ENCODE assay signal across 8 cellular contexts in the genomic region with DNA sequence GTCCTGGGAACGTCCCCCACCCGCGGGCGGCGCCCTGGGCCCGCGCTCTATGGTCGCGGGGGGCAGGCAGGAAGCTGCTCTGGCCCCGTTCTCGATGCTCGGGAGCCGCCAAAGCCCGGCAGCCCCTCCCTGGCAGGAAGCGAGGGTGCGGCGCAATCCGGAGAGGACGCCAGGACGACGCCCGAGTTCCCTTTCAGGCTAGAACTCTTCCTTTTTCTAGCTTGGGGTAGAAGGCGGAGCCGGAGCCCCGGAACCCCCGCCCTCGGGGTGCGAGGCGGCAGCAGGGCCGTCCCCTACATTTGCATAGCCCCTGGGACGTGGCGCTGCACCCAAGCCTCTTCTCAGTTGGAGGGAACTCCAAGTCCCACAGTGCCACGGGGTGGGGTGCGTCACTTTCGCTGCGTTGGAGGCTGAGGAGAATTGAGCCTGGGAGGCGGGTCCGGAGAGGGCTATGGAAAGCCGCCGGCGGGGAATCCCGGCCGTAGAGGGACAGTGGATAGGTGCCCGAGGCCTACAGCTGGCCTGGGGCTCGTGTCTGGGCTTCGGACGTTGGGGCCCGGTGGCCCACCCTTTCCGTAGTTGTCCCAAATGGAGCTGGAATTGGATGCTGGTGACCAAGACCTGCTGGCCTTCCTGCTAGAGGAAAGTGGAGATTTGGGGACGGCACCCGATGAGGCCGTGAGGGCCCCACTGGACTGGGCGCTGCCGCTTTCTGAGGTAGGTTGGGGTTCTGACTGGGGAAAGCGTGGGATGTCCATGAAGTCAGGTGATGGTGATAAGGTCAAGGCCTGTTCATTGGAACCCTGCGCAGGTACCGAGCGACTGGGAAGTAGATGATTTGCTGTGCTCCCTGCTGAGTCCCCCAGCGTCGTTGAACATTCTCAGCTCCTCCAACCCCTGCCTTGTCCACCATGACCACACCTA. TPM values are rescaled to one million over a fixed set of nuclear protein-coding genes. Genes with fewer than 3 reads are reported as not detected.
DNase-seq lines count a peak whose midpoint lies in the region; ATAC-seq and TF ChIP-seq lines count a peak whose summit lies in the region.

A gene with protein sequence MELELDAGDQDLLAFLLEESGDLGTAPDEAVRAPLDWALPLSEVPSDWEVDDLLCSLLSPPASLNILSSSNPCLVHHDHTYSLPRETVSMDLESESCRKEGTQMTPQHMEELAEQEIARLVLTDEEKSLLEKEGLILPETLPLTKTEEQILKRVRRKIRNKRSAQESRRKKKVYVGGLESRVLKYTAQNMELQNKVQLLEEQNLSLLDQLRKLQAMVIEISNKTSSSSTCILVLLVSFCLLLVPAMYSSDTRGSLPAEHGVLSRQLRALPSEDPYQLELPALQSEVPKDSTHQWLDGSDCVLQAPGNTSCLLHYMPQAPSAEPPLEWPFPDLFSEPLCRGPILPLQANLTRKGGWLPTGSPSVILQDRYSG (plus strand): TSS at position 482 of the 924 bp plus-strand sequence. CDS start 107 bp downstream, at position 589.
A gene with protein sequence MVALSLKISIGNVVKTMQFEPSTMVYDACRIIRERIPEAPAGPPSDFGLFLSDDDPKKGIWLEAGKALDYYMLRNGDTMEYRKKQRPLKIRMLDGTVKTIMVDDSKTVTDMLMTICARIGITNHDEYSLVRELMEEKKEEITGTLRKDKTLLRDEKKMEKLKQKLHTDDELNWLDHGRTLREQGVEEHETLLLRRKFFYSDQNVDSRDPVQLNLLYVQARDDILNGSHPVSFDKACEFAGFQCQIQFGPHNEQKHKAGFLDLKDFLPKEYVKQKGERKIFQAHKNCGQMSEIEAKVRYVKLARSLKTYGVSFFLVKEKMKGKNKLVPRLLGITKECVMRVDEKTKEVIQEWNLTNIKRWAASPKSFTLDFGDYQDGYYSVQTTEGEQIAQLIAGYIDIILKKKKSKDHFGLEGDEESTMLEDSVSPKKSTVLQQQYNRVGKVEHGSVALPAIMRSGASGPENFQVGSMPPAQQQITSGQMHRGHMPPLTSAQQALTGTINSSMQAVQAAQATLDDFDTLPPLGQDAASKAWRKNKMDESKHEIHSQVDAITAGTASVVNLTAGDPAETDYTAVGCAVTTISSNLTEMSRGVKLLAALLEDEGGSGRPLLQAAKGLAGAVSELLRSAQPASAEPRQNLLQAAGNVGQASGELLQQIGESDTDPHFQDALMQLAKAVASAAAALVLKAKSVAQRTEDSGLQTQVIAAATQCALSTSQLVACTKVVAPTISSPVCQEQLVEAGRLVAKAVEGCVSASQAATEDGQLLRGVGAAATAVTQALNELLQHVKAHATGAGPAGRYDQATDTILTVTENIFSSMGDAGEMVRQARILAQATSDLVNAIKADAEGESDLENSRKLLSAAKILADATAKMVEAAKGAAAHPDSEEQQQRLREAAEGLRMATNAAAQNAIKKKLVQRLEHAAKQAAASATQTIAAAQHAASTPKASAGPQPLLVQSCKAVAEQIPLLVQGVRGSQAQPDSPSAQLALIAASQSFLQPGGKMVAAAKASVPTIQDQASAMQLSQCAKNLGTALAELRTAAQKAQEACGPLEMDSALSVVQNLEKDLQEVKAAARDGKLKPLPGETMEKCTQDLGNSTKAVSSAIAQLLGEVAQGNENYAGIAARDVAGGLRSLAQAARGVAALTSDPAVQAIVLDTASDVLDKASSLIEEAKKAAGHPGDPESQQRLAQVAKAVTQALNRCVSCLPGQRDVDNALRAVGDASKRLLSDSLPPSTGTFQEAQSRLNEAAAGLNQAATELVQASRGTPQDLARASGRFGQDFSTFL (N-terminal part only) (minus strand): TSS at position 11 of the 924 bp plus-strand sequence. CDS start 6,501 bp downstream, outside the sequence.

- TF ChIP-seq EP300 in gastroesophageal sphincter (IDR thresholded peaks at IDR 0.05) (no peak), suprapubic skin (IDR thresholded peaks at IDR 0.05) (no peak)

- H3K27ac ChIP-seq in SK-N-MC = peak within 1 kb of the TSS; percentile 63
- H3K27ac ChIP-seq in gastroesophageal sphincter = peak within 1 kb of the TSS; percentile 97 to 100 (median 98)
- peak within 1 kb of the TSS; percentile 96 for H3K27ac ChIP-seq in suprapubic skin

- peaks cover 20% of the 10 kb centered on the region; the same call in 1 of the 2 replicates for H3K36me3 ChIP-seq in SK-N-MC (ENCODE audit: insufficient read depth, low read length)
- H3K36me3 ChIP-seq in gastroesophageal sphincter = peaks cover 0 to 37% of the 10 kb centered on the region in 2 donors
- H3K36me3 ChIP-seq in suprapubic skin = peaks cover 25% of the 10 kb centered on the region

- 0% methylated on average over 3 of the region's 60 CpGs; no CpG with 5 or more reads in 1 of the 2 donors for WGBS in gastroesophageal sphincter (ENCODE audit: low coverage in 1 of 2), 2 donors
- 0% methylated on average over 6 of the region's 60 CpGs for WGBS in suprapubic skin

- H3K4me3 ChIP-seq in GM08714 (ENCODE audit: low read length) (peak within 1 kb of the TSS; percentile 83), NB4 (ENCODE audit: low read depth, low read length) (peak within 1 kb of the TSS; percentile 90), SK-N-MC (peak within 1 kb of the TSS; percentile 95), gastroesophageal sphincter (peak within 1 kb of the TSS; percentile 79 to 85), suprapubic skin (peak within 1 kb of the TSS; percentile 65)

- CTCF ChIA-PET in activated naive CD4-positive, alpha-beta T cell treated with anti-CD3 and anti-CD28 coated beads, Interleukin-2, amount 10 ng/mL, durations not matched to agents 7 days and 5 days (lab: Charles Lee) = interaction anchor here (0.8 to 5.0 kb wide), 14 partner anchors 9 to 129 kb away, joined by 3 to 25 read pairs (median 8); a partner anchor contains a TSS

- peak; percentile 97 for DNase-seq in NB4 (ENCODE audit: low read depth)
- peak; percentile 88 for DNase-seq in SK-N-MC (ENCODE audit: low read depth, low spot score)
- peak; percentile 99 for DNase-seq in activated naive CD4-positive, alpha-beta T cell treated with anti-CD3 and anti-CD28 coated beads, Interleukin-2, amount 10 ng/mL, durations not matched to agents 7 days and 5 days
- peak; percentile 86 to 100 (median 97) for DNase-seq in nucleus accumbens (lab: John Stamatoyannopoulos, UW)
- peak; percentile 99 for DNase-seq in suprapubic skin (ENCODE audit: low spot score in 2 of 2)

- peaks cover 0 to 72% (median 24%) of the 10 kb centered on the region in 3 donors for H3K4me1 ChIP-seq in gastroesophageal sphincter
- peaks cover 52% of the 10 kb centered on the region for H3K4me1 ChIP-seq in suprapubic skin

- TF ChIP-seq CTCF in NB4 (IDR thresholded peaks at IDR 0.05; ENCODE audit: low read depth, low read length) (no peak), gastroesophageal sphincter (IDR thresholded peaks at IDR 0.05) (peak in 1 of 4 experiments; percentile 14), suprapubic skin (IDR thresholded peaks at IDR 0.05) (no peak)

- H3K9ac ChIP-seq in SK-N-MC (ENCODE audit: insufficient read length) = peak within 1 kb of the TSS; percentile 95

- H3K9me3 Mint-ChIP-seq in activated naive CD4-positive, alpha-beta T cell treated with anti-CD3 and anti-CD28 coated beads, Interleukin-2, amount 10 ng/mL, durations not matched to agents 7 days and 5 days = no peaks in the 10 kb centered on the region

- H3K27ac Mint-ChIP-seq in activated naive CD4-positive, alpha-beta T cell treated with anti-CD3 and anti-CD28 coated beads, Interleukin-2, amount 10 ng/mL, durations not matched to agents 7 days and 5 days = peak within 1 kb of the TSS; percentile 92

- H3K4me1 Mint-ChIP-seq in activated naive CD4-positive, alpha-beta T cell treated with anti-CD3 and anti-CD28 coated beads, Interleukin-2, amount 10 ng/mL, durations not matched to agents 7 days and 5 days = peaks cover 34% of the 10 kb centered on the region

- no peaks in the 10 kb centered on the region for H3K27me3 Mint-ChIP-seq in activated naive CD4-positive, alpha-beta T cell treated with anti-CD3 and anti-CD28 coated beads, Interleukin-2, amount 10 ng/mL, durations not matched to agents 7 days and 5 days

- no peaks in the 10 kb centered on the region for H3K9me3 ChIP-seq in SK-N-MC (ENCODE audit: low read depth, low read length)
- H3K9me3 ChIP-seq in gastroesophageal sphincter = no peaks in the 10 kb centered on the region
- no peaks in the 10 kb centered on the region for H3K9me3 ChIP-seq in suprapubic skin

- H3K27me3 ChIP-seq in gastroesophageal sphincter (no peaks in the 10 kb centered on the region), suprapubic skin (no peaks in the 10 kb centered on the region)

- peaks cover 24% of the 10 kb centered on the region for H3K36me3 Mint-ChIP-seq in activated naive CD4-positive, alpha-beta T cell treated with anti-CD3 and anti-CD28 coated beads, Interleukin-2, amount 10 ng/mL, durations not matched to agents 7 days and 5 days

- no peak within 1 kb of the TSS for H3K4me3 Mint-ChIP-seq in activated naive CD4-positive, alpha-beta T cell treated with anti-CD3 and anti-CD28 coated beads, Interleukin-2, amount 10 ng/mL, durations not matched to agents 7 days and 5 days

- ATAC-seq in HG02571 (IDR thresholded peaks at IDR 0.05; ENCODE audit: unreplicated experiment) (peak; percentile 76), gastroesophageal sphincter (peak; percentile 89)

- TF ChIP-seq POLR2A in NB4 (IDR thresholded peaks at IDR 0.05; ENCODE audit: extremely low read depth, insufficient read length) (peak; percentile 15), gastroesophageal sphincter (IDR thresholded peaks at IDR 0.05) (peak; percentile 28 to 36), suprapubic skin (IDR thresholded peaks at IDR 0.05) (peak in 1 of 2 donors; percentile 44)

RNA-seq across cellular contexts. Expression of the first gene that starts in this region (rescaled TPM):
- total RNA-seq in gastroesophageal sphincter (100 to 1,000 TPM in 1 of 4 donors, 10 to 100 TPM in 3; 75.0 to 104 (median 83.7) TPM), suprapubic skin (10 to 100 TPM; 18.8 to 24.1 (median 23.1) TPM)

RNA-seq across cellular contexts. Expression of the second gene that starts in this region (rescaled TPM):
- total RNA-seq in gastroesophageal sphincter = 1,000 to 10,000 TPM in 3 of 4 donors, 100 to 1,000 TPM in 1; 888 to 1,583 (median 1,047) TPM
- 100 to 1,000 TPM; 126 to 179 (median 152) TPM for total RNA-seq in suprapubic skin

Comparison
In these comparisons a context has a peak if more than half of its experiments do, and no peak if none do; other contexts are left out.
1. Peak in every context shown above with its lines: DNase-seq, ATAC-seq, H3K4me3 ChIP-seq and H3K27ac ChIP-seq.
2. RNA of the second gene that starts in this region (total RNA-seq): 888 to 1,583 TPM in gastroesophageal sphincter; 126 to 179 TPM in suprapubic skin; every median in the first group is over 4 times any median in the second.